In genomic region chr9:14312721-14313377, GRCh38 we compare ENCODE assay signal across 8 cellular contexts. TPM values are rescaled to one million over a fixed set of nuclear protein-coding genes. Genes with fewer than 3 reads are reported as not detected.
DNase-seq lines count a peak whose midpoint lies in the region; ATAC-seq and TF ChIP-seq lines count a peak whose summit lies in the region.

No MANE protein-coding gene starts in this region.

- no peak overlapping the region for H3K27ac ChIP-seq in endodermal cell (ENCODE audit: low read depth, low read length)

- H3K4me3 Mint-ChIP-seq in endodermal cell: peak overlapping the region; percentile 82

- peaks cover 58% of the 10 kb centered on the region for H3K27me3 Mint-ChIP-seq in endodermal cell (ENCODE audit: insufficient read depth)

- no peak for TF ChIP-seq CTCF in endodermal cell (conservative IDR thresholded peaks at IDR 0.05)

- H3K9ac ChIP-seq in endodermal cell (ENCODE audit: extremely low read depth, low read length, poor library complexity, severe bottlenecking) (peak overlapping the region; percentile 48), mucosa of stomach (ENCODE audit: low read length) (peak overlapping the region; percentile 96)

- peaks cover 40% of the 10 kb centered on the region for H3K27me3 ChIP-seq in endodermal cell (ENCODE audit: control insufficient read depth, insufficient read depth, low read length, poor library complexity, severe bottlenecking)
- no peaks in the 10 kb centered on the region for H3K27me3 ChIP-seq in mucosa of stomach (ENCODE audit: control insufficient read depth, insufficient read depth, low read length)

- peaks cover 27% of the 10 kb centered on the region for H3K4me1 Mint-ChIP-seq in endodermal cell

- H3K9me3 ChIP-seq in endodermal cell (ENCODE audit: control insufficient read depth, low read length) (no peaks in the 10 kb centered on the region), mucosa of stomach (ENCODE audit: control insufficient read depth, low read length) (no peaks in the 10 kb centered on the region)

- H3K4me3 ChIP-seq in endodermal cell (ENCODE audit: low read length) (peak overlapping the region; percentile 85), mucosa of stomach (ENCODE audit: low read length) (peak overlapping the region; percentile 90)

- no peak overlapping the region for H3K27ac Mint-ChIP-seq in endodermal cell

- H3K36me3 ChIP-seq in endodermal cell (ENCODE audit: control insufficient read depth, insufficient read depth, low read length): no peaks in the 10 kb centered on the region
- H3K36me3 ChIP-seq in mucosa of stomach (ENCODE audit: control insufficient read depth, insufficient read depth, low read length): no peaks in the 10 kb centered on the region

- H3K36me3 Mint-ChIP-seq in endodermal cell (ENCODE audit: low read depth): no peaks in the 10 kb centered on the region

- DNase-seq in EL: peak; percentile 8
- peak; percentile 85 for DNase-seq in NCI-H446 treated with DMSO at 0.1 percent for 48 hours (lab: John Stamatoyannopoulos, UW)
- peak; percentile 80 for DNase-seq in endodermal cell
- DNase-seq in NCI-H187 (lab: John Stamatoyannopoulos, UW): no peak
- DNase-seq in GM19240 (ENCODE audit: insufficient read length, low spot score): no peak

- 0 to 1% methylated on average over 27 to 56 of the region's 56 CpGs for WGBS in endodermal cell (ENCODE audit: insufficient coverage in 1 of 2, insufficient read length in 1 of 2), 2 experiments

- H3K4me1 ChIP-seq in endodermal cell (ENCODE audit: control insufficient read depth, insufficient read depth, low read length) (peaks cover 12% of the 10 kb centered on the region), mucosa of stomach (ENCODE audit: control insufficient read depth, insufficient read depth, low read length) (peaks cover 10% of the 10 kb centered on the region)

- ATAC-seq in GM21619 (IDR thresholded peaks at IDR 0.05; ENCODE audit: unreplicated experiment) (no peak), GM19463 (IDR thresholded peaks at IDR 0.05; ENCODE audit: unreplicated experiment) (no peak)

- no peaks in the 10 kb centered on the region for H3K9me3 Mint-ChIP-seq in endodermal cell

RNA-seq across cellular contexts. Expression of gene NFIB, which starts 1.1 kb away (rescaled TPM):
- total RNA-seq in endodermal cell: 10 to 100 TPM in 1 of 2 donors, 1 to 10 TPM in 1; 5.3 to 14.1 TPM
- 5.5 TPM for polyA plus RNA-seq in endodermal cell (2013, experiment 1 of 2)
- 6.1 TPM for polyA plus RNA-seq in endodermal cell (2013, experiment 2 of 2)

Comparison
In these comparisons a context has a peak if more than half of its experiments do, and no peak if none do; other contexts are left out.
1. DNase-seq: peak in EL (single experiment), NCI-H446 treated with DMSO at 0.1 percent for 48 hours (single experiment) and endodermal cell (single experiment); none in NCI-H187 (0 of 2) and GM19240 (single experiment).